In the genomic region with DNA sequence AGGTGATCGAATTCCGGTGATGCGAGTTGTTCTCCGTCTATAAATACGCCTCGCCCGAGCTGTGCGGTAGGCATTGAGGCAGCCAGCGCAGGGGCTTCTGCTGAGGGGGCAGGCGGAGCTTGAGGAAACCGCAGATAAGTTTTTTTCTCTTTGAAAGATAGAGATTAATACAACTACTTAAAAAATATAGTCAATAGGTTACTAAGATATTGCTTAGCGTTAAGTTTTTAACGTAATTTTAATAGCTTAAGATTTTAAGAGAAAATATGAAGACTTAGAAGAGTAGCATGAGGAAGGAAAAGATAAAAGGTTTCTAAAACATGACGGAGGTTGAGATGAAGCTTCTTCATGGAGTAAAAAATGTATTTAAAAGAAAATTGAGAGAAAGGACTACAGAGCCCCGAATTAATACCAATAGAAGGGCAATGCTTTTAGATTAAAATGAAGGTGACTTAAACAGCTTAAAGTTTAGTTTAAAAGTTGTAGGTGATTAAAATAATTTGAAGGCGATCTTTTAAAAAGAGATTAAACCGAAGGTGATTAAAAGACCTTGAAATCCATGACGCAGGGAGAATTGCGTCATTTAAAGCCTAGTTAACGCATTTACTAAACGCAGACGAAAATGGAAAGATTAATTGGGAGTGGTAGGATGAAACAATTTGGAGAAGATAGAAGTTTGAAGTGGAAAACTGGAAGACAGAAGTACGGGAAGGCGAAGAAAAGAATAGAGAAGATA, we compare ENCODE assay signal across 1 cellular context.
TF ChIP-seq lines count a peak whose summit lies in the region.

MALAT1 (plus strand) TSS at position 69 of the 736 bp plus-strand sequence.

TF ChIP-seq in HepG2, 621 proteins besides CTCF, POLR2A, EP300 and RAD21 (continued from another document and continues in another):
- TF ChIP-seq, protein P1, sequence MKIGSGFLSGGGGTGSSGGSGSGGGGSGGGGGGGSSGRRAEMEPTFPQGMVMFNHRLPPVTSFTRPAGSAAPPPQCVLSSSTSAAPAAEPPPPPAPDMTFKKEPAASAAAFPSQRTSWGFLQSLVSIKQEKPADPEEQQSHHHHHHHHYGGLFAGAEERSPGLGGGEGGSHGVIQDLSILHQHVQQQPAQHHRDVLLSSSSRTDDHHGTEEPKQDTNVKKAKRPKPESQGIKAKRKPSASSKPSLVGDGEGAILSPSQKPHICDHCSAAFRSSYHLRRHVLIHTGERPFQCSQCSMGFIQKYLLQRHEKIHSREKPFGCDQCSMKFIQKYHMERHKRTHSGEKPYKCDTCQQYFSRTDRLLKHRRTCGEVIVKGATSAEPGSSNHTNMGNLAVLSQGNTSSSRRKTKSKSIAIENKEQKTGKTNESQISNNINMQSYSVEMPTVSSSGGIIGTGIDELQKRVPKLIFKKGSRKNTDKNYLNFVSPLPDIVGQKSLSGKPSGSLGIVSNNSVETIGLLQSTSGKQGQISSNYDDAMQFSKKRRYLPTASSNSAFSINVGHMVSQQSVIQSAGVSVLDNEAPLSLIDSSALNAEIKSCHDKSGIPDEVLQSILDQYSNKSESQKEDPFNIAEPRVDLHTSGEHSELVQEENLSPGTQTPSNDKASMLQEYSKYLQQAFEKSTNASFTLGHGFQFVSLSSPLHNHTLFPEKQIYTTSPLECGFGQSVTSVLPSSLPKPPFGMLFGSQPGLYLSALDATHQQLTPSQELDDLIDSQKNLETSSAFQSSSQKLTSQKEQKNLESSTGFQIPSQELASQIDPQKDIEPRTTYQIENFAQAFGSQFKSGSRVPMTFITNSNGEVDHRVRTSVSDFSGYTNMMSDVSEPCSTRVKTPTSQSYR (CRISPR knock-in tag; IDR thresholded peaks at IDR 0.05; ENCODE audit: borderline replicate concordance), result peak; percentile 90
- TF ChIP-seq SIN3A (IDR thresholded peaks at IDR 0.05; ENCODE audit: borderline replicate concordance, low read depth, low read length), result peak; percentile 97
- no peak for TF ChIP-seq ZNF678 (CRISPR knock-in tag; IDR thresholded peaks at IDR 0.05)
- TF ChIP-seq GATAD1 (CRISPR knock-in tag; IDR thresholded peaks at IDR 0.05), result peak; percentile 78
- TF ChIP-seq ZNF484 (CRISPR knock-in tag; IDR thresholded peaks at IDR 0.05; ENCODE audit: borderline replicate concordance, low read depth), result no peak
- no peak for TF ChIP-seq ZNF451 (CRISPR knock-in tag; IDR thresholded peaks at IDR 0.05)
- no peak for TF ChIP-seq WIZ (CRISPR knock-in tag; IDR thresholded peaks at IDR 0.05)
- 0 out of 2 replicates have a peak, but pooled peaks have one; percentile 30 for TF ChIP-seq BHLHE40 (IDR thresholded peaks at IDR 0.05; ENCODE audit: low read length)
- TF ChIP-seq, protein P2, sequence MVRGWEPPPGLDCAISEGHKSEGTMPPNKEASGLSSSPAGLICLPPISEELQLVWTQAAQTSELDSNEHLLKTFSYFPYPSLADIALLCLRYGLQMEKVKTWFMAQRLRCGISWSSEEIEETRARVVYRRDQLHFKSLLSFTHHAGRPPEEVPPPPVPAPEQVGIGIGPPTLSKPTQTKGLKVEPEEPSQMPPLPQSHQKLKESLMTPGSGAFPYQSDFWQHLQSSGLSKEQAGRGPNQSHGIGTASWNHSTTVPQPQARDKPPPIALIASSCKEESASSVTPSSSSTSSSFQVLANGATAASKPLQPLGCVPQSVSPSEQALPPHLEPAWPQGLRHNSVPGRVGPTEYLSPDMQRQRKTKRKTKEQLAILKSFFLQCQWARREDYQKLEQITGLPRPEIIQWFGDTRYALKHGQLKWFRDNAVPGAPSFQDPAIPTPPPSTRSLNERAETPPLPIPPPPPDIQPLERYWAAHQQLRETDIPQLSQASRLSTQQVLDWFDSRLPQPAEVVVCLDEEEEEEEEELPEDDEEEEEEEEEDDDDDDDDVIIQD (CRISPR knock-in tag; IDR thresholded peaks at IDR 0.05; ENCODE audit: low read depth), result peak; percentile 85; the same call in 1 of the 2 replicates
- peak; percentile 87 for TF ChIP-seq CBX1 (IDR thresholded peaks at IDR 0.05; ENCODE audit: low read depth)
- peak; percentile 91 for TF ChIP-seq KDM2A (CRISPR knock-in tag; IDR thresholded peaks at IDR 0.05; ENCODE audit: borderline replicate concordance, low read depth)
- no peak for TF ChIP-seq RFX1 (IDR thresholded peaks at IDR 0.05)
- TF ChIP-seq RFX5 (IDR thresholded peaks at IDR 0.05; ENCODE audit: low read depth, low read length), result no peak
- no peak for TF ChIP-seq ZNF263 (CRISPR knock-in tag; IDR thresholded peaks at IDR 0.05)
- TF ChIP-seq ZNF790 (CRISPR knock-in tag; IDR thresholded peaks at IDR 0.05; ENCODE audit: borderline replicate concordance), result no peak
- no peak for TF ChIP-seq ZNF180 (CRISPR knock-in tag; IDR thresholded peaks at IDR 0.05; ENCODE audit: borderline replicate concordance, low read depth)
- TF ChIP-seq, protein P3, sequence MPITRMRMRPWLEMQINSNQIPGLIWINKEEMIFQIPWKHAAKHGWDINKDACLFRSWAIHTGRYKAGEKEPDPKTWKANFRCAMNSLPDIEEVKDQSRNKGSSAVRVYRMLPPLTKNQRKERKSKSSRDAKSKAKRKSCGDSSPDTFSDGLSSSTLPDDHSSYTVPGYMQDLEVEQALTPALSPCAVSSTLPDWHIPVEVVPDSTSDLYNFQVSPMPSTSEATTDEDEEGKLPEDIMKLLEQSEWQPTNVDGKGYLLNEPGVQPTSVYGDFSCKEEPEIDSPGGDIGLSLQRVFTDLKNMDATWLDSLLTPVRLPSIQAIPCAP (CRISPR knock-in tag; IDR thresholded peaks at IDR 0.05; ENCODE audit: low read depth), result no peak
- no peak for TF ChIP-seq ZNF3 (CRISPR knock-in tag; IDR thresholded peaks at IDR 0.05)
- no peak for TF ChIP-seq CCAR2 (optimal IDR thresholded peaks at IDR 0.05; ENCODE audit: low read depth, low read length)
- peak; percentile 77 for TF ChIP-seq CEBPB (IDR thresholded peaks at IDR 0.05; ENCODE audit: borderline replicate concordance, low read depth, low read length)
- TF ChIP-seq CSRNP2 (CRISPR knock-in tag; conservative IDR thresholded peaks at IDR 0.05; ENCODE audit: low read depth), result no peak
- TF ChIP-seq FOXA3 (CRISPR knock-in tag; IDR thresholded peaks at IDR 0.05), result peak; percentile 60
- TF ChIP-seq POLR2AphosphoS5 (IDR thresholded peaks at IDR 0.05; ENCODE audit: low read depth, low read length), result peak; percentile 100
- TF ChIP-seq ZNF446 (CRISPR knock-in tag; IDR thresholded peaks at IDR 0.05), result no peak
- peak; percentile 67 for TF ChIP-seq GMEB1 (CRISPR knock-in tag; IDR thresholded peaks at IDR 0.05; ENCODE audit: borderline replicate concordance)
- TF ChIP-seq, protein P4, sequence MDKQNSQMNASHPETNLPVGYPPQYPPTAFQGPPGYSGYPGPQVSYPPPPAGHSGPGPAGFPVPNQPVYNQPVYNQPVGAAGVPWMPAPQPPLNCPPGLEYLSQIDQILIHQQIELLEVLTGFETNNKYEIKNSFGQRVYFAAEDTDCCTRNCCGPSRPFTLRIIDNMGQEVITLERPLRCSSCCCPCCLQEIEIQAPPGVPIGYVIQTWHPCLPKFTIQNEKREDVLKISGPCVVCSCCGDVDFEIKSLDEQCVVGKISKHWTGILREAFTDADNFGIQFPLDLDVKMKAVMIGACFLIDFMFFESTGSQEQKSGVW (CRISPR knock-in tag; IDR thresholded peaks at IDR 0.05; ENCODE audit: borderline replicate concordance), result no peak
- peak; percentile 62 for TF ChIP-seq MAX (IDR thresholded peaks at IDR 0.05)
- TF ChIP-seq SETDB1 (CRISPR knock-in tag; IDR thresholded peaks at IDR 0.05; ENCODE audit: borderline replicate concordance), result no peak
- no peak for TF ChIP-seq AKNA (CRISPR knock-in tag; IDR thresholded peaks at IDR 0.05; ENCODE audit: borderline replicate concordance)
- TF ChIP-seq ZBTB21 (CRISPR knock-in tag; IDR thresholded peaks at IDR 0.05), result peak; percentile 69; the same call in 1 of the 2 replicates
- peak; percentile 65; the same call in 1 of the 2 replicates for TF ChIP-seq KLF15 (CRISPR knock-in tag; IDR thresholded peaks at IDR 0.05; ENCODE audit: borderline replicate concordance)
- TF ChIP-seq ZNF674 (CRISPR knock-in tag; IDR thresholded peaks at IDR 0.05; ENCODE audit: low read depth), result no peak
- TF ChIP-seq ZBTB3 (CRISPR knock-in tag; IDR thresholded peaks at IDR 0.05; ENCODE audit: borderline replicate concordance, low read depth), result no peak
- TF ChIP-seq, protein P5, sequence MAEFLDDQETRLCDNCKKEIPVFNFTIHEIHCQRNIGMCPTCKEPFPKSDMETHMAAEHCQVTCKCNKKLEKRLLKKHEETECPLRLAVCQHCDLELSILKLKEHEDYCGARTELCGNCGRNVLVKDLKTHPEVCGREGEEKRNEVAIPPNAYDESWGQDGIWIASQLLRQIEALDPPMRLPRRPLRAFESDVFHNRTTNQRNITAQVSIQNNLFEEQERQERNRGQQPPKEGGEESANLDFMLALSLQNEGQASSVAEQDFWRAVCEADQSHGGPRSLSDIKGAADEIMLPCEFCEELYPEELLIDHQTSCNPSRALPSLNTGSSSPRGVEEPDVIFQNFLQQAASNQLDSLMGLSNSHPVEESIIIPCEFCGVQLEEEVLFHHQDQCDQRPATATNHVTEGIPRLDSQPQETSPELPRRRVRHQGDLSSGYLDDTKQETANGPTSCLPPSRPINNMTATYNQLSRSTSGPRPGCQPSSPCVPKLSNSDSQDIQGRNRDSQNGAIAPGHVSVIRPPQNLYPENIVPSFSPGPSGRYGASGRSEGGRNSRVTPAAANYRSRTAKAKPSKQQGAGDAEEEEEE (CRISPR knock-in tag; IDR thresholded peaks at IDR 0.05; ENCODE audit: borderline replicate concordance), result no peak
- TF ChIP-seq ZNF431 (CRISPR knock-in tag; IDR thresholded peaks at IDR 0.05; ENCODE audit: borderline replicate concordance, low read depth), result 0 out of 2 replicates have a peak, but pooled peaks have one; percentile 59
- no peak for TF ChIP-seq DDIT3 (CRISPR knock-in tag; IDR thresholded peaks at IDR 0.05)
- no peak for TF ChIP-seq ZNF577 (CRISPR knock-in tag; IDR thresholded peaks at IDR 0.05; ENCODE audit: borderline replicate concordance, low read depth)
- peak; percentile 57; the same call in 1 of the 2 replicates for TF ChIP-seq ZFP82 (CRISPR knock-in tag; IDR thresholded peaks at IDR 0.05; ENCODE audit: borderline replicate concordance)
